10 cellular contexts compared by ENCODE assay signal in genomic region chr20:14717124-14718004, GRCh38.
DNase-seq lines count a peak whose midpoint lies in the region; ATAC-seq and TF ChIP-seq lines count a peak whose summit lies in the region.
"Had no signal": no experiment of that assay in that cellular context is flagged by ENCODE, and none has a peak within 500 bp of the region (broad histone marks: within the 10 kb centered on the region; RNA-seq: fewer than 3 reads in every experiment).

No MANE protein-coding gene starts in this region.

- DNase-seq in mesothelial cell of epicardium (ENCODE audit: low spot score in 2 of 2, unreplicated experiment in 2 of 2): no peak
- DNase-seq in SJCRH30: no peak
- DNase-seq in effector memory CD4-positive, alpha-beta T cell: no peak
- DNase-seq in activated CD8-positive, alpha-beta memory T cell treated with anti-CD3 and anti-CD28 coated beads, Interleukin-2, amount 50 U/mL, for 4 hours: no peak
- DNase-seq: NCI-H446 had no signal

- TF ChIP-seq CTCF in mesothelial cell of epicardium (IDR thresholded peaks at IDR 0.05; ENCODE audit: unreplicated experiment) (no peak), gastroesophageal sphincter (IDR thresholded peaks at IDR 0.05) (no peak)

- no peaks in the 10 kb centered on the region for H3K9me3 ChIP-seq in SJCRH30 (replicated peaks)
- no peaks in the 10 kb centered on the region for H3K9me3 ChIP-seq in effector memory CD4-positive, alpha-beta T cell (ENCODE audit: control insufficient read depth, low read length)
- no peaks in the 10 kb centered on the region for H3K9me3 ChIP-seq in gastroesophageal sphincter

- peak overlapping the region; percentile 51 for H3K27ac Mint-ChIP-seq in mesothelial cell of epicardium

- no peak overlapping the region for H3K4me3 Mint-ChIP-seq in mesothelial cell of epicardium

- peaks cover 6% of the 10 kb centered on the region for H3K9me3 Mint-ChIP-seq in mesothelial cell of epicardium

- no peaks in the 10 kb centered on the region for H3K36me3 ChIP-seq in SJCRH30
- H3K36me3 ChIP-seq in effector memory CD4-positive, alpha-beta T cell (ENCODE audit: control insufficient read depth, insufficient read depth, low read length): no peaks in the 10 kb centered on the region
- no peaks in the 10 kb centered on the region for H3K36me3 ChIP-seq in gastroesophageal sphincter
- H3K36me3 ChIP-seq: cardiac muscle cell had no signal

- TF ChIP-seq POLR2A in gastroesophageal sphincter (IDR thresholded peaks at IDR 0.05): no peak

- 48 to 63% methylated on average over 5 to 6 of the region's 6 CpGs for WGBS in gastroesophageal sphincter (ENCODE audit: low coverage in 1 of 2), 2 donors

- no peak for TF ChIP-seq EP300 in gastroesophageal sphincter (IDR thresholded peaks at IDR 0.05)

- H3K27me3 Mint-ChIP-seq in mesothelial cell of epicardium (ENCODE audit: low read depth): no peaks in the 10 kb centered on the region

- H3K4me1 Mint-ChIP-seq in mesothelial cell of epicardium: peaks cover 49% of the 10 kb centered on the region

- H3K4me1 ChIP-seq in SJCRH30: peaks cover 5% of the 10 kb centered on the region
- H3K4me1 ChIP-seq in effector memory CD4-positive, alpha-beta T cell (ENCODE audit: control insufficient read depth, insufficient read depth, low read length, poor library complexity, severe bottlenecking): no peaks in the 10 kb centered on the region
- peaks cover 0 to 5% (median 2%) of the 10 kb centered on the region in 3 donors for H3K4me1 ChIP-seq in gastroesophageal sphincter

- H3K27ac ChIP-seq in SJCRH30 (no peak overlapping the region), gastroesophageal sphincter (no peak overlapping the region)
- no peak overlapping the region for H3K27ac ChIP-seq in effector memory CD4-positive, alpha-beta T cell (ENCODE audit: insufficient read depth, low read length, poor library complexity, severe bottlenecking)
- H3K27ac ChIP-seq: cardiac muscle cell had no signal

- H3K4me3 ChIP-seq in SJCRH30 (no peak overlapping the region), gastroesophageal sphincter (no peak overlapping the region)
- no peak overlapping the region for H3K4me3 ChIP-seq in effector memory CD4-positive, alpha-beta T cell (ENCODE audit: insufficient read depth, low read depth, low read length, poor library complexity, severe bottlenecking)
- H3K4me3 ChIP-seq: cardiac muscle cell had no signal

- no peaks in the 10 kb centered on the region for H3K27me3 ChIP-seq in SJCRH30
- H3K27me3 ChIP-seq in effector memory CD4-positive, alpha-beta T cell (replicated peaks; ENCODE audit: control insufficient read depth, insufficient read depth, low read length, poor library complexity, severe bottlenecking): no peaks in the 10 kb centered on the region
- H3K27me3 ChIP-seq in gastroesophageal sphincter: no peaks in the 10 kb centered on the region
- H3K27me3 ChIP-seq: cardiac muscle cell had no signal

- no peaks in the 10 kb centered on the region for H3K36me3 Mint-ChIP-seq in mesothelial cell of epicardium

- ATAC-seq in GM18873 (IDR thresholded peaks at IDR 0.05; ENCODE audit: low FRiP score, unreplicated experiment): peak; percentile 72
- ATAC-seq in HG02623 (IDR thresholded peaks at IDR 0.05; ENCODE audit: unreplicated experiment): peak; percentile 91
- ATAC-seq in HG03571 (IDR thresholded peaks at IDR 0.05; ENCODE audit: unreplicated experiment): peak; percentile 84
- ATAC-seq in gastroesophageal sphincter: no peak
